Comparison of ENCODE assay signal across 8 cellular contexts in the genomic region with DNA sequence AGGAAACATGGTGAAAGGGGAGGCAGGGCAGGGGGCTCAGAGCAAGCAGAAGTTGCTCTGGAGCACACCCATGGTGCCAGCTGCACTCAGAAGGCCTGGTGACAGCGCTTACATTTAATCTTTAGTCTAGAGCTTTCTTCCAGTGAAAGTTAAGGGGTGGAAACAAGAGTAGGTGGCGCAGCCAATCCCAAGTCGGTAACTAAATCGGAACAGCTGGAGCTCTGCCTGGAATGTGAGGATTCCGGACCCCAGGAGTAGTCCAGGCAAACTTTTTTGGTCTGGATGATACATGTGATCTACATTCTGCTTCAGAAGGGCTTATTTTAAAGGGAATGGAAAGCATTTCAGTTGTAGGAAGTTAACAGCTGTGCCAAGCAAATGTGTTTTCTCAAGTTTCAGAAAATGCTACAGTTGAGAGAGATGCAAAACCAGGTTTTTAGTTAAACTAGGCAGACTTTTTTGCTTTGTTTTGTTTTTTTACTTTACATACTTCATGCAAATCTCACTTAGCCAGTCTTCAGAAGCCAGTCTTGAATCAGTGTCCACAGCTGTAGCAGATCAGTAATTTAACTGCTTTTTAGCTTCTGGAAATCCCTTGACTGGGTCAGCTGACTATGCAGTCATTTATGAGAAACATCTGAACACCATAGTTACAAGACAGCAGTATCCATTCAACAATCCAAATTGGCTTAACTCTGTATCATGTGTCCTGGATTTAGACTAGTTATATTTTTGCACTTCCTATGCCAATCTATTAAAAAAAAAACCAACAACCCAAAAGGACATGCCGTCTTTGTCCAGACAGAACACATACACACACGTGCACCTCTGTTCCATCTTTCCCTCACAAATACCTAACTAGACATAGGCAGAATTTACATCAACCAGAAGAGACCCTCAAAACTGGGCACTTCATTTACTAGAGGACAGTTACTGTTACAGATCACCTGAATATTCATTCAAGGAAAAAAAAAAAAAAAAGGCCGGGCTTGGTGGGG. TPM values are rescaled to one million over a fixed set of nuclear protein-coding genes. Genes with fewer than 3 reads are reported as not detected.
DNase-seq lines count a peak whose midpoint lies in the region; ATAC-seq and TF ChIP-seq lines count a peak whose summit lies in the region.

No MANE protein-coding gene starts in this region.

- H3K36me3 ChIP-seq in HUES64 (ENCODE audit: insufficient read depth, low read length) (peaks cover 8% of the 10 kb centered on the region; the same call in 1 of the 2 replicates), lower lobe of right lung (peaks cover 12% of the 10 kb centered on the region), tibial artery (no peaks in the 10 kb centered on the region)

- H3K27ac ChIP-seq in HUES64 (ENCODE audit: low read depth, low read length) (peak overlapping the region; percentile 94), dorsolateral prefrontal cortex (peak overlapping the region in 58 of 59 donors; percentile 16 to 87 (median 70)), lower lobe of right lung (peak overlapping the region; percentile 81), tibial artery (peak overlapping the region; percentile 80 to 88)

- TF ChIP-seq CTCF in dorsolateral prefrontal cortex (IDR thresholded peaks at IDR 0.05 in 54 of 56, conservative IDR thresholded peaks at IDR 0.05 in 2 of 56; ENCODE audit: low read depth in 1 of 56, partially characterized antibody in 56 of 56) (peak in 2 of 56 donors; percentile 8 to 22), lower lobe of right lung (IDR thresholded peaks at IDR 0.05) (no peak), tibial artery (IDR thresholded peaks at IDR 0.05) (no peak)

- H3K4me3 ChIP-seq in HUES64 (ENCODE audit: low read length) (peak overlapping the region; percentile 29), dorsolateral prefrontal cortex (peak overlapping the region in 54 of 59 donors; percentile 0 to 51 (median 27)), lower lobe of right lung (peak overlapping the region; percentile 41), tibial artery (peak overlapping the region; percentile 33 to 44)

- intact Hi-C loops in dorsolateral prefrontal cortex (cut with DNase I), result no loop called here
- intact Hi-C loops in lower lobe of right lung (cut with DNase I), result no loop called here
- intact Hi-C loops in tibial artery (cut with DNase I; ENCODE audit: low total_unique reads), result no loop called here

- peak; percentile 92 for DNase-seq in AG08395 (ENCODE audit: low spot score)
- peak in 5 of 10 donors; percentile 19 to 42 (median 29) for DNase-seq in dorsolateral prefrontal cortex
- peak; percentile 53 for DNase-seq in lower lobe of right lung
- peak; percentile 84 to 92 for DNase-seq in tibial artery

- no peaks in the 10 kb centered on the region for H3K27me3 ChIP-seq in HUES64 (ENCODE audit: insufficient read depth, low read length)
- H3K27me3 ChIP-seq in dorsolateral prefrontal cortex, result no peaks in the 10 kb centered on the region
- no peaks in the 10 kb centered on the region for H3K27me3 ChIP-seq in lower lobe of right lung (ENCODE audit: low read depth)
- H3K27me3 ChIP-seq in tibial artery, result no peaks in the 10 kb centered on the region

- 31% methylated on average over 7 of the region's 8 CpGs for WGBS in HUES64

- ATAC-seq in GM19395 (IDR thresholded peaks at IDR 0.05; ENCODE audit: unreplicated experiment), result peak; percentile 81
- peak; percentile 89 to 91 for ATAC-seq in lower lobe of right lung
- no peak for ATAC-seq in GM21515 (IDR thresholded peaks at IDR 0.05; ENCODE audit: unreplicated experiment)
- ATAC-seq in HG03442 (IDR thresholded peaks at IDR 0.05; ENCODE audit: unreplicated experiment), result no peak

- H3K4me1 ChIP-seq in HUES64 (ENCODE audit: insufficient read depth, low read length) (peaks cover 18% of the 10 kb centered on the region), lower lobe of right lung (peaks cover 17% of the 10 kb centered on the region), tibial artery (peaks cover 0 to 79% (median 18%) of the 10 kb centered on the region in 4 donors)

- H3K9me3 ChIP-seq in HUES64 (ENCODE audit: insufficient read depth, low read depth, low read length), result no peaks in the 10 kb centered on the region
- H3K9me3 ChIP-seq in lower lobe of right lung, result no peaks in the 10 kb centered on the region
- no peaks in the 10 kb centered on the region for H3K9me3 ChIP-seq in tibial artery

- peak overlapping the region; percentile 62 for H3K9ac ChIP-seq in HUES64 (ENCODE audit: low read depth, low read length)

RNA-seq across cellular contexts. Expression of gene ZNF106, which starts 33.2 kb away (rescaled TPM):
- polyA plus RNA-seq in HUES64 (2013, experiment 1 of 2), result 24.4 TPM
- polyA plus RNA-seq in HUES64 (2013, experiment 2 of 2), result 25.7 TPM
- total RNA-seq in dorsolateral prefrontal cortex, result 100 to 1,000 TPM in 83 of 120 experiments, 10 to 100 TPM in 37; 59.0 to 146 (median 111) TPM
- 92.2 TPM for total RNA-seq in lower lobe of right lung

RNA-seq across cellular contexts. Expression of gene SNAP23, which starts 37.7 kb away (rescaled TPM):
- polyA plus RNA-seq in HUES64 (2013, experiment 1 of 2), result 47.6 TPM
- 47.5 TPM for polyA plus RNA-seq in HUES64 (2013, experiment 2 of 2)
- total RNA-seq in dorsolateral prefrontal cortex (10 to 100 TPM; 20.3 to 91.7 (median 37.6) TPM), lower lobe of right lung (79.3 TPM)

Comparison
In these comparisons a context has a peak if more than half of its experiments do, and no peak if none do; other contexts are left out.
1. ATAC-seq: peak in GM19395 (single experiment) and lower lobe of right lung (2 of 2); none in GM21515 (single experiment) and HG03442 (single experiment).
2. Peak in every context shown above with its lines, with median percentiles within 50 percentile points of each other: H3K27ac ChIP-seq and H3K4me3 ChIP-seq.